ENCODE assay signal across 16 cellular contexts in the genomic region with DNA sequence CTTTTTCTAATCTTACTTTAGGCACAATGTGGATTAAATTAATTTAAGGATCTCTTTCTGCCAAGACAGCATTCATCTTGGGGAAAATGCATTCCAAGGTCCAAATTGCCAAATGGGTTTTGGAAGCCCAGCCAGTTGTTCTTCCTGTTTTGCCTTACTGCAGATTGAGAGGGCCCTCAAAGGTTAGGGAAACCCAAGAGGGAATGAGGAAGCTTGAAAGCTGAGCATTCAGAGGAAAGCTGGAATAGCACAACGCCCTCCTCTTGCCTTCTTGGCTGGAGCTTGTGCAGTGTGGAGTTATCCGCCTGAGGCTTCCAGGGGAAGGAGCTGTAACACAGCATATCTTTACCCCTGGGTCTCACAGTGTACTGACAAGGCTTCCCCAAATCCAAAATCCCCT. TPM values are rescaled to one million over a fixed set of nuclear protein-coding genes. Genes with fewer than 3 reads are reported as not detected.
DNase-seq lines count a peak whose midpoint lies in the region; ATAC-seq and TF ChIP-seq lines count a peak whose summit lies in the region.
"Had no signal": no experiment of that assay in that cellular context is flagged by ENCODE, and none has a peak within 500 bp of the region (broad histone marks: within the 10 kb centered on the region; RNA-seq: fewer than 3 reads in every experiment).

No MANE protein-coding gene starts in this region.

- H3K9me3 ChIP-seq in esophagus squamous epithelium (no peaks in the 10 kb centered on the region), testis (no peaks in the 10 kb centered on the region)
- H3K9me3 ChIP-seq: BLaER1 had no signal

- no peaks in the 10 kb centered on the region; the same call in 1 of the 2 replicates for H3K9me2 ChIP-seq in GM23338 (ENCODE audit: insufficient read depth)

- no peak overlapping the region for H3K4me2 ChIP-seq in GM23338
- H3K4me2 ChIP-seq: BLaER1 had no signal

- H3K27ac ChIP-seq in esophagus squamous epithelium (peak overlapping the region in 3 of 4 donors; percentile 11 to 47 (median 22)), testis (no peak overlapping the region), GM23338 (ENCODE audit: low read depth) (no peak overlapping the region)
- H3K27ac ChIP-seq: BLaER1 had no signal

- DNase-seq in GM03348 (ENCODE audit: low spot score) (peak; percentile 81), esophagus squamous epithelium (lab: John Stamatoyannopoulos, UW) (no peak), left lobe of liver (ENCODE audit: low spot score) (no peak), testis (peak; percentile 33), GM23338 (ENCODE audit: low spot score) (no peak), NCI-H345 treated with DMSO at 0.1 percent for 48 hours (lab: John Stamatoyannopoulos, UW; ENCODE audit: unreplicated experiment) (no peak)
- DNase-seq in activated naive CD4-positive, alpha-beta T cell treated with anti-CD3 and anti-CD28 coated beads for 36 hours: no peak
- DNase-seq: activated gamma-delta T cell treated with Interleukin-2 at 50 U/mL for 16 hours, dermis blood vessel endothelial cell, MM.1S, NCI-H1930, NCI-H524, substantia nigra, T1000 had no signal

- intact Hi-C loops in esophagus squamous epithelium (cut with DNase I) (no loop called here), testis (cut with DNase I; ENCODE audit: low total_unique reads) (no loop called here)
- intact Hi-C loops in activated naive CD4-positive, alpha-beta T cell treated with anti-CD3 and anti-CD28 coated beads for 36 hours (cut with micrococcal nuclease): no loop called here

- WGBS in esophagus squamous epithelium, 2 donors: 34 to 52% methylated on average over 2 of the region's 2 CpGs
- 52 to 69% methylated on average over 2 of the region's 2 CpGs for WGBS in testis, 2 donors

- no peaks in the 10 kb centered on the region for H3F3A ChIP-seq in GM23338 (replicated peaks; ENCODE audit: low read depth)

- H3K36me3 ChIP-seq in esophagus squamous epithelium: peaks cover 0 to 77% (median 5%) of the 10 kb centered on the region in 3 donors
- no peaks in the 10 kb centered on the region for H3K36me3 ChIP-seq in testis (ENCODE audit: low read depth, missing control alignments)
- H3K36me3 ChIP-seq in GM23338 (ENCODE audit: insufficient read depth): peaks cover 13% of the 10 kb centered on the region; the same call in 1 of the 2 replicates

- H3K27ac Mint-ChIP-seq in GM23338: no peak overlapping the region
- H3K27ac Mint-ChIP-seq in activated naive CD4-positive, alpha-beta T cell treated with anti-CD3 and anti-CD28 coated beads for 36 hours: no peak overlapping the region

- H3K4me1 ChIP-seq in esophagus squamous epithelium (peaks cover 10 to 50% (median 16%) of the 10 kb centered on the region in 3 donors), testis (peaks cover 11% of the 10 kb centered on the region), GM23338 (ENCODE audit: insufficient read depth) (peaks cover 13% of the 10 kb centered on the region)

- H4K20me1 ChIP-seq in GM23338 (replicated peaks; ENCODE audit: insufficient read depth): no peaks in the 10 kb centered on the region
- H4K20me1 ChIP-seq: BLaER1 had no signal

- H3K4me1 Mint-ChIP-seq in GM23338: peaks cover 23% of the 10 kb centered on the region
- H3K4me1 Mint-ChIP-seq in activated naive CD4-positive, alpha-beta T cell treated with anti-CD3 and anti-CD28 coated beads for 36 hours (ENCODE audit: low read depth): peaks cover 33% of the 10 kb centered on the region

- no peak for TF ChIP-seq POLR2A in esophagus squamous epithelium (IDR thresholded peaks at IDR 0.05)
- TF ChIP-seq POLR2A in testis (IDR thresholded peaks at IDR 0.05): no peak

- H3K4me3 ChIP-seq in esophagus squamous epithelium (no peak overlapping the region), testis (no peak overlapping the region), GM23338 (no peak overlapping the region)
- H3K4me3 ChIP-seq: BLaER1 had no signal

- H3K36me3 Mint-ChIP-seq in GM23338 (ENCODE audit: low read depth): peaks cover 64% of the 10 kb centered on the region
- H3K36me3 Mint-ChIP-seq in activated naive CD4-positive, alpha-beta T cell treated with anti-CD3 and anti-CD28 coated beads for 36 hours (ENCODE audit: low read depth): peaks cover 37% of the 10 kb centered on the region

- H3K9me3 Mint-ChIP-seq in GM23338: no peaks in the 10 kb centered on the region; the same call in 2 of the 3 replicates
- no peaks in the 10 kb centered on the region for H3K9me3 Mint-ChIP-seq in activated naive CD4-positive, alpha-beta T cell treated with anti-CD3 and anti-CD28 coated beads for 36 hours

- H3K27me3 Mint-ChIP-seq in GM23338 (ENCODE audit: insufficient read depth, low read depth, poor library complexity): peaks cover 3% of the 10 kb centered on the region
- H3K27me3 Mint-ChIP-seq in activated naive CD4-positive, alpha-beta T cell treated with anti-CD3 and anti-CD28 coated beads for 36 hours (ENCODE audit: low read depth): no peaks in the 10 kb centered on the region

- H3K27me3 ChIP-seq in esophagus squamous epithelium: no peaks in the 10 kb centered on the region
- no peaks in the 10 kb centered on the region for H3K27me3 ChIP-seq in testis
- no peaks in the 10 kb centered on the region for H3K27me3 ChIP-seq in GM23338 (ENCODE audit: insufficient read depth)
- H3K27me3 ChIP-seq: BLaER1 had no signal

- no peak overlapping the region for H3K4me3 Mint-ChIP-seq in GM23338
- no peak overlapping the region for H3K4me3 Mint-ChIP-seq in activated naive CD4-positive, alpha-beta T cell treated with anti-CD3 and anti-CD28 coated beads for 36 hours

- H2AFZ ChIP-seq in GM23338: no peak overlapping the region

- CTCF ChIA-PET in activated naive CD4-positive, alpha-beta T cell treated with anti-CD3 and anti-CD28 coated beads for 36 hours (lab: Charles Lee): interaction anchor here (0.7 to 0.9 kb wide), 2 partner anchors 11 to 15 kb away, joined by 3 to 4 read pairs; no protein-coding TSS in a partner anchor

- peak; percentile 38 for ATAC-seq in left lobe of liver
- ATAC-seq in GM23338: no peak
- no peak for ATAC-seq in GM18909 (IDR thresholded peaks at IDR 0.05; ENCODE audit: poor library complexity, unreplicated experiment)

- no peaks in the 10 kb centered on the region for H3K79me2 ChIP-seq in GM23338 (replicated peaks; ENCODE audit: insufficient read depth)

- TF ChIP-seq CTCF in esophagus squamous epithelium (IDR thresholded peaks at IDR 0.05) (no peak), testis (IDR thresholded peaks at IDR 0.05) (no peak), GM23338 (conservative IDR thresholded peaks at IDR 0.05; ENCODE audit: low read depth in 2 of 2) (0 out of 4 replicates have a peak, but pooled peaks of 1 of the 2 experiments have one; percentile 20)

TF ChIP-seq in GM23338, 12 proteins besides CTCF, POLR2A, EP300 and RAD21 (continues in another document):
- no peak for TF ChIP-seq POLR2AphosphoS5 (IDR thresholded peaks at IDR 0.05; ENCODE audit: low read depth)
- no peak for TF ChIP-seq CREB1 (CRISPR knock-in tag; IDR thresholded peaks at IDR 0.05; ENCODE audit: low read depth)
- TF ChIP-seq ZNF331 (CRISPR knock-in tag; IDR thresholded peaks at IDR 0.05; ENCODE audit: low read depth): no peak

RNA-seq across cellular contexts. Expression of a gene that starts 18.2 kb away (rescaled TPM):
- total RNA-seq in esophagus squamous epithelium (10 to 100 TPM; 22.7 to 42.2 (median 27.2) TPM), left lobe of liver (19.7 TPM), testis (10 to 100 TPM; 48.3 to 60.1 TPM)
- polyA plus RNA-seq in testis (ENCODE audit: insufficient read depth, low read depth, low replicate concordance) (25.9 TPM), GM23338 (2016; fragmentation: Nextera tagmentation; extraction: Ambion mirVana) (43.2 and 43.5 TPM in 2 replicates)
- 97.2 and 97.8 TPM in 2 replicates for total RNA-seq in GM23338 (2014; rRNA removed; shearing (Covaris generic))
- total RNA-seq in activated naive CD4-positive, alpha-beta T cell treated with anti-CD3 and anti-CD28 coated beads for 36 hours: 10 to 100 TPM; 44.9 to 51.0 TPM

Comparison
In these comparisons a context has a peak if more than half of its experiments do, and no peak if none do; other contexts are left out.
1. DNase-seq: peak in GM03348 (single experiment) and testis (single experiment); none in esophagus squamous epithelium (single experiment), left lobe of liver (single experiment), GM23338 (single experiment), NCI-H345 treated with DMSO at 0.1 percent for 48 hours (single experiment) and activated naive CD4-positive, alpha-beta T cell treated with anti-CD3 and anti-CD28 coated beads for 36 hours (single experiment).
2. H3K27ac ChIP-seq: peak in esophagus squamous epithelium (3 of 4); none in testis (0 of 2) and GM23338 (single experiment).